ENCODE assay signal across 10 cellular contexts in the genomic region with DNA sequence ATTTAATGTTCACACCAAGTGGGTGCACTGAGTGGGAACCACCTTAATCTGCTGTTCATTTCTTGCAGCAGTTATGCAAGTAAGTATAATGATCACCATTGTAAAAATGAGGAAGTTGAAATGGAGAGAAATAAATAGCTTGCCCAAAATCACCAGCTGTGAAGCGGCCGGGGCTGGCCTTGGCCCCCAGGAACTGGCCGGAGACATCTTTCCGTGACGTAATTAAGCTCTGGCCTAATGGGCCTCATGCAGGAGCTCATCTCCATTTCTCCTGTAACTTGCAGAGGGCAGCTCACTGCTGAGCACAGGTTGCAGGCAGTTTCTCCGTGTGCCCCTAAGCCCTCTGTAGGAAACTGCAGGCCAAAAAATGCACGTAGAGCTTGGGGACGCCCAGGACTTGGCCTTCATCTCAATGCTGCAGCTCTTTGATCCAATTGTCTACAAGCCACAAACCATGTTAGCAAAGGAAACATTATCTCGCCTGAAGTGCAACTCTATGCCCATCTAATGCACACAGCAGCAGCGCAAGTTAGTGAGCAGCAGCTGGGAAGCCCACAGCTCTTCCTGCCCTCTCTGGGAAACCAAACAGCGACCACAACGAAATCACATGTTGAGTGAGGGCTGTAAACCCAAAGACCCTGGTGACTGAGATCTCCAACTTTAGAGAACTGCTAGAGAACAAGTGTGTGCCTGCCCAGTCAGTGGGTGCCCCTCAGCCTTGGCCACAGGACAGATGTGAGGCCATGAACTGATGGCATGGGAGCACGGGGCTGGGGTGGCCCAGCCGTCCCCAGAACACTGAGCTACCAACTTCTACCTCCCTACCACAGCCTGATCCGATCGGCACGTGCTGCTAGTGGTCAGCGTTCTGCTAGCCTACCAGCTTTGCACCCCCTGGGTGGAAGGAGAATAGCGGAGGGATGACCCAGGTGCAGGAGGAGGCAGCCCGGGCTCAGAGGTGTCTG. TPM values are rescaled to one million over a fixed set of nuclear protein-coding genes. Genes with fewer than 3 reads are reported as not detected.
A peak's percentile ranks its signal among the peaks of the same experiment; 100 is the strongest.
DNase-seq lines count a peak whose midpoint lies in the region; ATAC-seq and TF ChIP-seq lines count a peak whose summit lies in the region.
"Had no signal": no experiment of that assay in that cellular context is flagged by ENCODE, and none has a peak within 500 bp of the region (broad histone marks: within the 10 kb centered on the region; RNA-seq: fewer than 3 reads in every experiment).

No MANE protein-coding gene starts in this region.

- ATAC-seq in GM18873 (IDR thresholded peaks at IDR 0.05; ENCODE audit: low FRiP score, unreplicated experiment) = peak; percentile 63
- peak; percentile 78 for ATAC-seq in HG02759 (IDR thresholded peaks at IDR 0.05; ENCODE audit: unreplicated experiment)

- H3K4me1 ChIP-seq in ovary (ENCODE audit: insufficient read depth) (peaks cover 13% of the 10 kb centered on the region), ascending aorta (no peaks in the 10 kb centered on the region)
- H3K4me1 ChIP-seq: uterus had no signal

- H3K36me3 ChIP-seq in ovary (no peaks in the 10 kb centered on the region), ascending aorta (peaks cover 4 to 5% of the 10 kb centered on the region in 2 donors)
- H3K36me3 ChIP-seq: uterus had no signal

- no peak for TF ChIP-seq POLR2A in ovary (IDR thresholded peaks at IDR 0.05)

- TF ChIP-seq CTCF in ovary (IDR thresholded peaks at IDR 0.05) (no peak), ascending aorta (IDR thresholded peaks at IDR 0.05) (no peak)

- H3K27me3 ChIP-seq in ovary (no peaks in the 10 kb centered on the region), ascending aorta (no peaks in the 10 kb centered on the region)
- H3K27me3 ChIP-seq: uterus had no signal

- intact Hi-C loops in ovary (cut with DNase I) (no loop called here), ascending aorta (cut with DNase I) (no loop called here)

- H3K4me3 ChIP-seq in ovary (no peak overlapping the region), ascending aorta (no peak overlapping the region)
- H3K4me3 ChIP-seq: uterus had no signal

- H3K27ac ChIP-seq in ovary (peak overlapping the region in 1 of 2 donors; percentile 71), ascending aorta (no peak overlapping the region)

- 58 to 67% (median 59%) methylated on average over 20 of the region's 20 CpGs for WGBS in ovary, 3 donors

- DNase-seq in NOMO-1 (lab: John Stamatoyannopoulos, UW; ENCODE audit: unreplicated experiment in 2 of 2) (peak; percentile 63 to 75), ovary (peak; percentile 83 to 88 (median 87)), ascending aorta (ENCODE audit: low spot score in 2 of 2) (no peak), NCI-H1092 treated with DMSO at 0.1 percent for 48 hours (lab: John Stamatoyannopoulos, UW) (no peak), H4 (ENCODE audit: low spot score) (no peak), NCI-H345 treated with DMSO at 0.1 percent for 48 hours (lab: John Stamatoyannopoulos, UW; ENCODE audit: unreplicated experiment) (no peak)
- DNase-seq: activated CD4-positive, alpha-beta T cell treated with anti-CD3 and anti-CD28 coated beads for 1 hour; uterus had no signal

- TF ChIP-seq EP300 in ovary (IDR thresholded peaks at IDR 0.05) = no peak

- H3K9me3 ChIP-seq in ovary = no peaks in the 10 kb centered on the region
- no peaks in the 10 kb centered on the region for H3K9me3 ChIP-seq in ascending aorta
- H3K9me3 ChIP-seq: uterus had no signal

RNA-seq across cellular contexts. Expression of a gene that starts 28.8 kb away (rescaled TPM):
- total RNA-seq in ovary = 100 to 1,000 TPM in 1 of 7 donors, 10 to 100 TPM in 6; 21.1 to 112 (median 60.6) TPM
- 10 to 100 TPM; 50.0 to 67.4 TPM for polyA plus RNA-seq in ovary
- 77.0 TPM for total RNA-seq in ascending aorta
- 1.5 and 5.3 TPM in 2 replicates for total RNA-seq in H4 (2014; rRNA removed; shearing (Covaris generic))

RNA-seq across cellular contexts. Expression of a gene that starts 42.6 kb away (rescaled TPM):
- 10 to 100 TPM; 12.0 to 25.8 (median 20.7) TPM for total RNA-seq in ovary
- polyA plus RNA-seq in ovary = 10 to 100 TPM in 1 of 2 donors, 1 to 10 TPM in 1; 7.9 to 14.6 TPM
- total RNA-seq in ascending aorta = 31.1 TPM
- 26.6 and 30.8 TPM in 2 replicates for total RNA-seq in H4 (2014; rRNA removed; shearing (Covaris generic))

Comparison
In these comparisons a context has a peak if more than half of its experiments do, and no peak if none do; other contexts are left out.
1. DNase-seq: peak in NOMO-1 (2 of 2) and ovary (5 of 5); none in ascending aorta (0 of 2), NCI-H1092 treated with DMSO at 0.1 percent for 48 hours (single experiment), H4 (single experiment) and NCI-H345 treated with DMSO at 0.1 percent for 48 hours (single experiment).